22 cellular contexts compared by ENCODE assay signal in the genomic region with DNA sequence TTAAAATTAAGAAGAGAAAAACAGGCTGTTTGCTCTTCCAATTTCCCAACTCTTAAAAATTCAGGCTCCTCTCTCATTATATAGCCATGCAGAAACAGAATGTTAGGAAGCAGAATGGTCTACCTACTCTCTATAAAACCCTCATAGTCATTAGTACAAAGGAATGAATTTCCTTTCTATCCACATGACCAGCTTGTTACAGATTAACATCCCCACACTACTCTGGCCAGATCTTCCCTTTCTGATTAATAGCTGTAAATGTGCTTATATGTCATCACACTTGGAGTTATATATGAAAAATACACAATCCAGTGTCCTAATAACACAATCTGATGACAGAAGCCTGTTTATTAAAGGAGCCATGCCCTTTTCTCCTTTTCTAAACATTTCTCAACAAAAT.
DNase-seq lines count a peak whose midpoint lies in the region; ATAC-seq and TF ChIP-seq lines count a peak whose summit lies in the region.
"Had no signal": no experiment of that assay in that cellular context is flagged by ENCODE, and none has a peak within 500 bp of the region (broad histone marks: within the 10 kb centered on the region; RNA-seq: fewer than 3 reads in every experiment).

No MANE protein-coding gene starts in this region.

- H3K27me3 ChIP-seq in kidney epithelial cell (ENCODE audit: control insufficient read depth, insufficient read depth, low read length) (no peaks in the 10 kb centered on the region), left ventricle myocardium inferior (ENCODE audit: low read depth) (no peaks in the 10 kb centered on the region)

- in situ Hi-C loops in Caki2 (cut with HindIII; ENCODE audit: low pct_unique_long_range_greater_than_20kb, low sequenced_read_pairs) = no loop called here

- no peak overlapping the region for H3K27ac ChIP-seq in left ventricle myocardium inferior (replicated peaks)
- H3K27ac ChIP-seq: C4-2B, KMS-11, PC-9 had no signal

- H3K36me3 Mint-ChIP-seq in nephron (ENCODE audit: low read depth) = peaks cover 30% of the 10 kb centered on the region
- peaks cover 66% of the 10 kb centered on the region for H3K36me3 Mint-ChIP-seq in activated T-cell treated with anti-CD3 and anti-CD28 coated beads, Interleukin-2, amount 50 U/mL, for 24 hours (ENCODE audit: low read depth)

- peak overlapping the region; percentile 49 to 85 (median 73) for H3K27ac Mint-ChIP-seq in nephron
- no peak overlapping the region for H3K27ac Mint-ChIP-seq in activated T-cell treated with anti-CD3 and anti-CD28 coated beads, Interleukin-2, amount 50 U/mL, for 24 hours
- H3K27ac Mint-ChIP-seq: GM23338 had no signal

- intact Hi-C loops in left ventricle myocardium inferior (cut with micrococcal nuclease) = no loop called here

- no peak overlapping the region for H3K4me3 Mint-ChIP-seq in nephron
- H3K4me3 Mint-ChIP-seq in activated T-cell treated with anti-CD3 and anti-CD28 coated beads, Interleukin-2, amount 50 U/mL, for 24 hours = no peak overlapping the region
- H3K4me3 Mint-ChIP-seq: CD8-positive, alpha-beta memory T cell; GM23338 had no signal

- ATAC-seq in left lobe of liver = no peak
- ATAC-seq: GM23338 had no signal

- peak; percentile 6 for DNase-seq in Caki2 (ENCODE audit: low read depth)
- peak; percentile 18 for DNase-seq in amniotic epithelial cell (ENCODE audit: low read depth)
- peak; percentile 2 for DNase-seq in kidney epithelial cell (ENCODE audit: low read depth)
- no peak for DNase-seq in left lobe of liver (ENCODE audit: low spot score)
- no peak for DNase-seq in NCI-H1694 treated with DMSO at 0.1 percent for 48 hours (lab: John Stamatoyannopoulos, UW)
- no peak for DNase-seq in activated T-cell treated with anti-CD3 and anti-CD28 coated beads, Interleukin-2, amount 50 U/mL, for 24 hours
- no peak for DNase-seq in left ventricle myocardium inferior
- DNase-seq: CD8-positive, alpha-beta memory T cell; DMS53; GDM1; IMR-90; NCI-H1105 treated with DMSO at 0.1 percent for 48 hours; NCI-H1694; NCI-H446; NCI-H526; PC-9; SIG-M5 had no signal

- H3K4me3 ChIP-seq in kidney epithelial cell (ENCODE audit: low read depth, low read length) (no peak overlapping the region), left ventricle myocardium inferior (no peak overlapping the region)
- H3K4me3 ChIP-seq: GM23338, HAP-1, PC-9 had no signal

- no peaks in the 10 kb centered on the region for H3K9me3 ChIP-seq in left ventricle myocardium inferior (replicated peaks)
- H3K9me3 ChIP-seq: HAP-1 had no signal

- no peaks in the 10 kb centered on the region for H3K4me1 ChIP-seq in left ventricle myocardium inferior
- H3K4me1 ChIP-seq: HAP-1 had no signal

- H3K27me3 Mint-ChIP-seq in nephron (ENCODE audit: low read depth) = no peaks in the 10 kb centered on the region
- H3K27me3 Mint-ChIP-seq in activated T-cell treated with anti-CD3 and anti-CD28 coated beads, Interleukin-2, amount 50 U/mL, for 24 hours = no peaks in the 10 kb centered on the region
- H3K27me3 Mint-ChIP-seq: CD8-positive, alpha-beta memory T cell had no signal

- no peaks in the 10 kb centered on the region for H3K9me3 Mint-ChIP-seq in nephron
- no peaks in the 10 kb centered on the region for H3K9me3 Mint-ChIP-seq in activated T-cell treated with anti-CD3 and anti-CD28 coated beads, Interleukin-2, amount 50 U/mL, for 24 hours
- H3K9me3 Mint-ChIP-seq: CD8-positive, alpha-beta memory T cell; GM23338 had no signal

- TF ChIP-seq CTCF in kidney epithelial cell (IDR thresholded peaks at IDR 0.05; ENCODE audit: insufficient read depth, low read length, poor library complexity, severe bottlenecking) = no peak
- no peak for TF ChIP-seq CTCF in nephron (IDR thresholded peaks at IDR 0.05; ENCODE audit: unreplicated experiment in 3 of 3)
- no peak for TF ChIP-seq CTCF in left ventricle myocardium inferior (IDR thresholded peaks at IDR 0.05; ENCODE audit: borderline replicate concordance)

- H3K36me3 ChIP-seq in kidney epithelial cell (ENCODE audit: control insufficient read depth, insufficient read depth, low read length) = no peaks in the 10 kb centered on the region
- H3K36me3 ChIP-seq in left ventricle myocardium inferior = peaks cover 58% of the 10 kb centered on the region
- H3K36me3 ChIP-seq: HAP-1 had no signal

- H3K4me1 Mint-ChIP-seq in nephron = peaks cover 10% of the 10 kb centered on the region
- H3K4me1 Mint-ChIP-seq in activated T-cell treated with anti-CD3 and anti-CD28 coated beads, Interleukin-2, amount 50 U/mL, for 24 hours (ENCODE audit: low read depth) = peaks cover under 1% of the 10 kb centered on the region

Comparison
In these comparisons a context has a peak if more than half of its experiments do, and no peak if none do; other contexts are left out.
1. DNase-seq: peak in Caki2 (single experiment), amniotic epithelial cell (single experiment) and kidney epithelial cell (single experiment); none in left lobe of liver (single experiment), NCI-H1694 treated with DMSO at 0.1 percent for 48 hours (single experiment), activated T-cell treated with anti-CD3 and anti-CD28 coated beads, Interleukin-2, amount 50 U/mL, for 24 hours (single experiment) and left ventricle myocardium inferior (single experiment).